In genomic region chr2:75277111-75277510, GRCh38 we compare ENCODE assay signal across 1 cellular context.
TF ChIP-seq lines count a peak whose summit lies in the region.

No MANE protein-coding gene starts in this region.

TF ChIP-seq in IMR-90, 13 proteins besides CTCF, POLR2A, EP300 and RAD21:
- no peak for TF ChIP-seq CEBPB (IDR thresholded peaks at IDR 0.05; ENCODE audit: low read depth, low read length)
- TF ChIP-seq FOS (IDR thresholded peaks at IDR 0.05; ENCODE audit: low read depth, low read length) = 0 out of 2 replicates have a peak, but pooled peaks have one; percentile 7
- no peak for TF ChIP-seq RFX5 (IDR thresholded peaks at IDR 0.05; ENCODE audit: low read depth, low read length)
- TF ChIP-seq MXI1 (IDR thresholded peaks at IDR 0.05; ENCODE audit: borderline replicate concordance, low read depth, low read length) = no peak
TF ChIP-seq in IMR-90: peak in this region for 1.
